Comparison of ENCODE assay signal across 14 cellular contexts in genomic region chr5:71740015-71740753, GRCh38. TPM values are rescaled to one million over a fixed set of nuclear protein-coding genes. Genes with fewer than 3 reads are reported as not detected.
A peak's percentile ranks its signal among the peaks of the same experiment; 100 is the strongest.
DNase-seq lines count a peak whose midpoint lies in the region; ATAC-seq and TF ChIP-seq lines count a peak whose summit lies in the region.
"Had no signal": no experiment of that assay in that cellular context is flagged by ENCODE, and none has a peak within 500 bp of the region (broad histone marks: within the 10 kb centered on the region; RNA-seq: fewer than 3 reads in every experiment).

No MANE protein-coding gene starts in this region.

- no peak for DNase-seq in PC-9
- DNase-seq in WERI-Rb-1 = no peak
- DNase-seq in activated T-cell treated with anti-CD3 and anti-CD28 coated beads, Interleukin-2, amount 50 U/mL, for 4 hours = no peak
- no peak for DNase-seq in NCI-H748 (lab: John Stamatoyannopoulos, UW; ENCODE audit: unreplicated experiment)
- DNase-seq in brain microvascular endothelial cell = no peak
- DNase-seq: activated CD8-positive, alpha-beta memory T cell treated with anti-CD3 and anti-CD28 coated beads, Interleukin-2, amount 50 U/mL, for 4 hours; midbrain; Peyer's patch; T1000 had no signal

- TF ChIP-seq CTCF in PC-9 (conservative IDR thresholded peaks at IDR 0.05) = no peak
- no peak for TF ChIP-seq CTCF in WERI-Rb-1 (IDR thresholded peaks at IDR 0.05; ENCODE audit: low read depth, low read length)
- TF ChIP-seq CTCF in brain microvascular endothelial cell (IDR thresholded peaks at IDR 0.05; ENCODE audit: low read depth, low read length, missing control alignments) = no peak

- peak overlapping the region; percentile 44; the same call in 1 of the 2 replicates for H2AFZ ChIP-seq in PC-9

- CTCF ChIA-PET in PC-9 (lab: Charles Lee) = no interaction called here

- H3K4me1 ChIP-seq in PC-9 (replicated peaks; ENCODE audit: insufficient read depth) = no peaks in the 10 kb centered on the region
- H3K4me1 ChIP-seq: ascending aorta had no signal

- ATAC-seq in GM18873 (IDR thresholded peaks at IDR 0.05; ENCODE audit: low FRiP score, unreplicated experiment) (peak; percentile 98), GM21515 (IDR thresholded peaks at IDR 0.05; ENCODE audit: unreplicated experiment) (peak; percentile 93), HG03039 (IDR thresholded peaks at IDR 0.05; ENCODE audit: unreplicated experiment) (peak; percentile 93)
- no peak for ATAC-seq in activated T-cell treated with anti-CD3 and anti-CD28 coated beads, Interleukin-2, amount 50 U/mL, for 4 hours

- H3K27ac ChIP-seq in PC-9 = no peak overlapping the region
- no peak overlapping the region for H3K27ac ChIP-seq in WERI-Rb-1
- no peak overlapping the region for H3K27ac ChIP-seq in brain microvascular endothelial cell
- H3K27ac ChIP-seq: ascending aorta, Peyer's patch had no signal

- in situ Hi-C loops in brain microvascular endothelial cell (cut with HindIII; ENCODE audit: low pct_ligation_motif_present, low sequenced_read_pairs) = no loop called here

- H3K4me3 Mint-ChIP-seq in activated T-cell treated with anti-CD3 and anti-CD28 coated beads, Interleukin-2, amount 50 U/mL, for 4 hours = no peak overlapping the region

- no peaks in the 10 kb centered on the region for H3K27me3 ChIP-seq in PC-9 (ENCODE audit: insufficient read depth, low read depth)
- H3K27me3 ChIP-seq in WERI-Rb-1 (ENCODE audit: insufficient read depth, low read depth, severe bottlenecking) = no peaks in the 10 kb centered on the region
- no peaks in the 10 kb centered on the region for H3K27me3 ChIP-seq in brain microvascular endothelial cell (replicated peaks)
- H3K27me3 ChIP-seq: ascending aorta, Peyer's patch had no signal

- no peaks in the 10 kb centered on the region for H3F3A ChIP-seq in PC-9 (ENCODE audit: insufficient read depth, low read depth)

- H4K20me1 ChIP-seq in PC-9 (ENCODE audit: insufficient read depth) = no peaks in the 10 kb centered on the region

- no peak overlapping the region for H3K4me2 ChIP-seq in PC-9

- H3K79me2 ChIP-seq in PC-9 (ENCODE audit: low read depth) = no peaks in the 10 kb centered on the region

- no TSS peak for BruUV-seq in PC-9 (replicated peaks; lab: Mats Ljungman, UMichigan)

- H3K27me3 Mint-ChIP-seq in activated T-cell treated with anti-CD3 and anti-CD28 coated beads, Interleukin-2, amount 50 U/mL, for 4 hours (ENCODE audit: low read depth) = peaks cover 20% of the 10 kb centered on the region

- intact Hi-C loops in PC-9 (cut with micrococcal nuclease; ENCODE audit: unreplicated experiment) = no loop called here

- H3K9me3 ChIP-seq in PC-9 (ENCODE audit: insufficient read depth, low read depth) = no peaks in the 10 kb centered on the region
- no peaks in the 10 kb centered on the region for H3K9me3 ChIP-seq in WERI-Rb-1 (ENCODE audit: severe bottlenecking)
- H3K9me3 ChIP-seq: ascending aorta, Peyer's patch had no signal

- no peaks in the 10 kb centered on the region for H3K4me1 Mint-ChIP-seq in activated T-cell treated with anti-CD3 and anti-CD28 coated beads, Interleukin-2, amount 50 U/mL, for 4 hours (ENCODE audit: low read depth)

- H3K9me2 ChIP-seq in PC-9 (ENCODE audit: insufficient read depth) = no peaks in the 10 kb centered on the region

- H3K36me3 ChIP-seq in PC-9 (ENCODE audit: low read depth) (no peaks in the 10 kb centered on the region), WERI-Rb-1 (no peaks in the 10 kb centered on the region), brain microvascular endothelial cell (replicated peaks) (no peaks in the 10 kb centered on the region)
- H3K36me3 ChIP-seq: ascending aorta, Peyer's patch had no signal

- H3K4me3 ChIP-seq in PC-9 (no peak overlapping the region), WERI-Rb-1 (ENCODE audit: low read depth, low read length) (no peak overlapping the region), brain microvascular endothelial cell (ENCODE audit: low read depth, low read length) (no peak overlapping the region)
- H3K4me3 ChIP-seq: ascending aorta, Peyer's patch had no signal

- POLR2A ChIA-PET in PC-9 (lab: Charles Lee; ENCODE audit: unreplicated experiment) = interaction anchor here (0.6 kb wide), 1 partner anchor 42 kb away, joined by 3 read pairs; no protein-coding TSS in a partner anchor

- no peaks in the 10 kb centered on the region for H3K36me3 Mint-ChIP-seq in activated T-cell treated with anti-CD3 and anti-CD28 coated beads, Interleukin-2, amount 50 U/mL, for 4 hours (ENCODE audit: insufficient read depth)

- peaks cover 3% of the 10 kb centered on the region for H3K9me3 Mint-ChIP-seq in activated T-cell treated with anti-CD3 and anti-CD28 coated beads, Interleukin-2, amount 50 U/mL, for 4 hours

RNA-seq across cellular contexts. Expression of gene CARTPT, which starts 21.1 kb away (rescaled TPM):
- total RNA-seq in PC-9 (2021) = not detected in 2 replicates
- not detected for total RNA-seq in activated T-cell treated with anti-CD3 and anti-CD28 coated beads, Interleukin-2, amount 50 U/mL, for 4 hours
- total RNA-seq: Peyer's patch, renal cortical epithelial cell had no signal

Comparison
In these comparisons a context has a peak if more than half of its experiments do, and no peak if none do; other contexts are left out.
1. ATAC-seq: peak in GM18873 (single experiment), GM21515 (single experiment) and HG03039 (single experiment); none in activated T-cell treated with anti-CD3 and anti-CD28 coated beads, Interleukin-2, amount 50 U/mL, for 4 hours (0 of 2).